In the genomic region with DNA sequence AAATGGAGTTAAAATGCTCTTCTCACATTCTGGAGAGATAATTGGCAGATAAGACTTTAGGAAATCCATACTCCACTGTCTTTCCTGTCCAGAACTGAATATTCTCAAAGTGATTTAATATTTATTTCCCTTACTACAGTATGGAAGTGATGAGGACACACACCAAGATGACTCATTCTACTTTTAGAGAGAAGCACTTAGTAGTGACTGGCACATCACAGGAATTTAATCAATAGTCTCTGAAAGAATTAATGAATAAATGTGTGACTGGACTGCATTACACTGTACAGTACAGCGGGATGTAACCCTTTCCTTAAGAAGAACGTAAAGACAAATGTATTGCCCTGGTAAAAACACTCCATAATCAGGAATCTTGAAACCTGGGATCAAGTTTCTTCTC, we compare ENCODE assay signal across 25 cellular contexts.
A peak's percentile ranks its signal among the peaks of the same experiment; 100 is the strongest.
DNase-seq lines count a peak whose midpoint lies in the region; ATAC-seq, FAIRE-seq and TF ChIP-seq lines count a peak whose summit lies in the region.
"Had no signal": no experiment of that assay in that cellular context is flagged by ENCODE, and none has a peak within 500 bp of the region (broad histone marks: within the 10 kb centered on the region; RNA-seq: fewer than 3 reads in every experiment).

No MANE protein-coding gene starts in this region.

- no peak for TF ChIP-seq CTCF in epithelial cell of esophagus (IDR thresholded peaks at IDR 0.05; ENCODE audit: insufficient read depth, low read depth, low read length, missing control alignments)

- DNase-seq in GM03348 (ENCODE audit: low spot score) (peak; percentile 3), RKO (ENCODE audit: low spot score) (peak; percentile 11), epithelial cell of esophagus (ENCODE audit: low read depth) (peak; percentile 52), urothelium cell line (ENCODE audit: low spot score) (peak; percentile 59), NCI-H524 (lab: John Stamatoyannopoulos, UW) (no peak), NCI-H748 treated with DMSO at 0.1 percent for 48 hours (lab: John Stamatoyannopoulos, UW) (no peak)
- DNase-seq: activated CD4-positive, alpha-beta T cell treated with anti-CD3 and anti-CD28 coated beads for 4 hours; activated CD8-positive, alpha-beta memory T cell treated with anti-CD3 and anti-CD28 coated beads, Interleukin-2, amount 10 ng/mL, durations not matched to agents 7 days and 5 days; body of pancreas; colonic mucosa; DND-41; endodermal cell; GOT3; head of caudate nucleus; naive thymus-derived CD8-positive, alpha-beta T cell; NCI-H1417; NCI-H2171 treated with DMSO at 0.1 percent for 48 hours; NCI-H82; retina; SHP77 treated with DMSO at 0.1 percent for 48 hours; stimulated activated CD4-positive, alpha-beta T cell treated with anti-CD3 and anti-CD28 coated beads, Interleukin-2, amount 100 ng/mL, for 48 hours; stimulated activated naive B cell treated with anti-CD40 and anti-IgM and Interleukin-4, amounts not matched to agents 10 μg/mL and 1 μg/mL and 100 μg/mL, for 72 hours had no signal

- peak; percentile 17 for FAIRE-seq in urothelium cell line (lab: Jason Lieb, UNC)

- no peak overlapping the region for H3K4me3 ChIP-seq in epithelial cell of esophagus (ENCODE audit: low read length)
- H3K4me3 ChIP-seq: body of pancreas, colonic mucosa, thoracic aorta had no signal

- ATAC-seq in HG02852 (IDR thresholded peaks at IDR 0.05; ENCODE audit: unreplicated experiment) = no peak
- ATAC-seq: activated CD8-positive, alpha-beta memory T cell treated with anti-CD3 and anti-CD28 coated beads, Interleukin-2, amount 10 ng/mL, durations not matched to agents 7 days and 5 days; activated naive CD4-positive, alpha-beta T cell treated with anti-CD3 and anti-CD28 coated beads, Interleukin-2, amount 50 U/mL, for 72 hours; body of pancreas; naive thymus-derived CD8-positive, alpha-beta T cell; stimulated activated naive B cell treated with anti-CD40 and anti-IgM and Interleukin-4, amounts not matched to agents 10 μg/mL and 1 μg/mL and 100 μg/mL, for 72 hours had no signal

Comparison
In these comparisons a context has a peak if more than half of its experiments do, and no peak if none do; other contexts are left out.
1. DNase-seq: peak in GM03348 (single experiment), RKO (single experiment), epithelial cell of esophagus (single experiment) and urothelium cell line (single experiment); none in NCI-H524 (0 of 2) and NCI-H748 treated with DMSO at 0.1 percent for 48 hours (single experiment).